Comparison of ENCODE assay signal across 11 cellular contexts in genomic region chr5:109454726-109455505, GRCh38. TPM values are rescaled to one million over a fixed set of nuclear protein-coding genes. Genes with fewer than 3 reads are reported as not detected.
DNase-seq lines count a peak whose midpoint lies in the region; ATAC-seq, FAIRE-seq and TF ChIP-seq lines count a peak whose summit lies in the region.
"Had no signal": no experiment of that assay in that cellular context is flagged by ENCODE, and none has a peak within 500 bp of the region (broad histone marks: within the 10 kb centered on the region; RNA-seq: fewer than 3 reads in every experiment).

No MANE protein-coding gene starts in this region.

- no peaks in the 10 kb centered on the region for H3K9me3 ChIP-seq in muscle layer of colon (ENCODE audit: low read length)

- H3K4me3 ChIP-seq in coronary artery: peak overlapping the region; percentile 31
- peak overlapping the region in 1 of 2 donors; percentile 6 for H3K4me3 ChIP-seq in muscle layer of colon (ENCODE audit: low read depth in 1 of 2, low read length in 2 of 2)

- no peaks in the 10 kb centered on the region for H3K36me3 ChIP-seq in muscle layer of colon (ENCODE audit: insufficient read depth, low read length)

- peaks cover 12% of the 10 kb centered on the region for H3K27me3 Mint-ChIP-seq in activated T-cell treated with anti-CD3 and anti-CD28 coated beads, Interleukin-2, amount 50 U/mL, for 72 hours (ENCODE audit: low read depth)

- H3K4me1 Mint-ChIP-seq in activated T-cell treated with anti-CD3 and anti-CD28 coated beads, Interleukin-2, amount 50 U/mL, for 72 hours (ENCODE audit: low read depth): peaks cover 7% of the 10 kb centered on the region

- peaks cover 18% of the 10 kb centered on the region for H3K4me1 ChIP-seq in muscle layer of colon (ENCODE audit: insufficient read depth, low read length)

- peak overlapping the region; percentile 57 to 72 for H3K4me3 Mint-ChIP-seq in activated T-cell treated with anti-CD3 and anti-CD28 coated beads, Interleukin-2, amount 50 U/mL, for 72 hours
- H3K4me3 Mint-ChIP-seq: activated naive CD8-positive, alpha-beta T cell treated with anti-CD3 and anti-CD28 coated beads for 36 hours had no signal

- no peak overlapping the region for H3K27ac Mint-ChIP-seq in activated T-cell treated with anti-CD3 and anti-CD28 coated beads, Interleukin-2, amount 50 U/mL, for 72 hours
- H3K27ac Mint-ChIP-seq: activated naive CD8-positive, alpha-beta T cell treated with anti-CD3 and anti-CD28 coated beads for 36 hours had no signal

- H3K27me3 ChIP-seq in muscle layer of colon (ENCODE audit: control insufficient read depth in 1 of 2, insufficient read depth in 2 of 2, low read length in 2 of 2): no peaks in the 10 kb centered on the region

- H3K9ac ChIP-seq in muscle layer of colon (ENCODE audit: low read length): peak overlapping the region; percentile 2

- TF ChIP-seq CTCF in coronary artery (IDR thresholded peaks at IDR 0.05): no peak

- DNase-seq in activated T-cell treated with anti-CD3 and anti-CD28 coated beads, Interleukin-2, amount 50 U/mL, for 72 hours: no peak
- DNase-seq in activated T-cell treated with anti-CD3 and anti-CD28 coated beads, Interleukin-2, amount 50 U/mL, for 48 hours: no peak
- DNase-seq in coronary artery (ENCODE audit: low spot score) (no peak), urothelium cell line (ENCODE audit: low spot score) (peak; percentile 29), DMS114 treated with DMSO at 0.1 percent for 48 hours (lab: John Stamatoyannopoulos, UW; ENCODE audit: unreplicated experiment) (no peak), HK-2 (ENCODE audit: unreplicated experiment) (no peak)
- DNase-seq in stimulated activated CD4-positive, alpha-beta T cell treated with anti-CD3 and anti-CD28 coated beads, Interleukin-4, amount 100 ng/mL, for 1 hour: no peak
- DNase-seq: activated naive CD8-positive, alpha-beta T cell treated with anti-CD3 and anti-CD28 coated beads for 36 hours; NCI-H345 had no signal

- no peak for ATAC-seq in activated T-cell treated with anti-CD3 and anti-CD28 coated beads, Interleukin-2, amount 50 U/mL, for 72 hours (replicated peaks in 1 of 2)

- peaks cover 0 to 3% of the 10 kb centered on the region in 2 donors for H3K9me3 Mint-ChIP-seq in activated T-cell treated with anti-CD3 and anti-CD28 coated beads, Interleukin-2, amount 50 U/mL, for 72 hours

- FAIRE-seq in urothelium cell line (lab: Jason Lieb, UNC): no peak

- peaks cover 1 to 4% of the 10 kb centered on the region in 2 donors for H3K36me3 Mint-ChIP-seq in activated T-cell treated with anti-CD3 and anti-CD28 coated beads, Interleukin-2, amount 50 U/mL, for 72 hours (ENCODE audit: insufficient read depth in 2 of 2)
- H3K36me3 Mint-ChIP-seq: activated naive CD8-positive, alpha-beta T cell treated with anti-CD3 and anti-CD28 coated beads for 36 hours had no signal

- H3K27ac ChIP-seq in coronary artery (peak overlapping the region; percentile 4 to 63), muscle layer of colon (ENCODE audit: low read depth, low read length) (peak overlapping the region; percentile 85)
- H3K27ac ChIP-seq: 22Rv1 had no signal

RNA-seq across cellular contexts. Expression of gene PJA2, which starts 45.1 kb away (rescaled TPM):
- 10 to 100 TPM; 62.5 to 66.2 TPM for total RNA-seq in activated T-cell treated with anti-CD3 and anti-CD28 coated beads, Interleukin-2, amount 50 U/mL, for 72 hours
